In the genomic region with DNA sequence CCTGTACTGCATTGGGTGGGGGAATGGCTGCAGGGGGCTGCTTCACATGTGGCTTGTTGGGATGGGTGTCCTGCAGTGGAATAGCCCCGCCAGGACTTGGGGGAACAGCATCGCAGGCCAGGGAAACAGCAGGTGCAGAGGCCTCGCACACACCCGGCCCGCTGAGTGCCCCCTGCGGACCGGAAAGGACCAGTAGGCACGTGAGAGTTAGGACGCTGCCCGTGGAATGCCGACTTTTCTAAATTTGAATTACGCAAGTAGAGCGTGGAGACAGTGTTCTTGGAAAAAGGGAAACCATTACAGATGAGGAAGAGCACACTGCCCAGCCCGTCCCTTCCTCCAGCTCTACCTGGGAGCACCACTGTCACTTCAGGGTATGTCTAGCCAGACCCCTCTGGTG, we compare ENCODE assay signal across 1 cellular context.
TF ChIP-seq lines count a peak whose summit lies in the region.

No MANE protein-coding gene starts in this region.

TF ChIP-seq in GM12878, 131 proteins besides CTCF, POLR2A, EP300 and RAD21 (continued from another document):
- TF ChIP-seq ATF3 (IDR thresholded peaks at IDR 0.05; ENCODE audit: borderline replicate concordance, extremely low read depth, low read depth, low read length): no peak
- no peak for TF ChIP-seq YY1 (IDR thresholded peaks at IDR 0.05; ENCODE audit: low read depth, low read length)
- TF ChIP-seq HCFC1 (IDR thresholded peaks at IDR 0.05; ENCODE audit: low read length): no peak
- TF ChIP-seq PRDM15 (CRISPR knock-in tag; IDR thresholded peaks at IDR 0.05): no peak
- TF ChIP-seq, protein P1, sequence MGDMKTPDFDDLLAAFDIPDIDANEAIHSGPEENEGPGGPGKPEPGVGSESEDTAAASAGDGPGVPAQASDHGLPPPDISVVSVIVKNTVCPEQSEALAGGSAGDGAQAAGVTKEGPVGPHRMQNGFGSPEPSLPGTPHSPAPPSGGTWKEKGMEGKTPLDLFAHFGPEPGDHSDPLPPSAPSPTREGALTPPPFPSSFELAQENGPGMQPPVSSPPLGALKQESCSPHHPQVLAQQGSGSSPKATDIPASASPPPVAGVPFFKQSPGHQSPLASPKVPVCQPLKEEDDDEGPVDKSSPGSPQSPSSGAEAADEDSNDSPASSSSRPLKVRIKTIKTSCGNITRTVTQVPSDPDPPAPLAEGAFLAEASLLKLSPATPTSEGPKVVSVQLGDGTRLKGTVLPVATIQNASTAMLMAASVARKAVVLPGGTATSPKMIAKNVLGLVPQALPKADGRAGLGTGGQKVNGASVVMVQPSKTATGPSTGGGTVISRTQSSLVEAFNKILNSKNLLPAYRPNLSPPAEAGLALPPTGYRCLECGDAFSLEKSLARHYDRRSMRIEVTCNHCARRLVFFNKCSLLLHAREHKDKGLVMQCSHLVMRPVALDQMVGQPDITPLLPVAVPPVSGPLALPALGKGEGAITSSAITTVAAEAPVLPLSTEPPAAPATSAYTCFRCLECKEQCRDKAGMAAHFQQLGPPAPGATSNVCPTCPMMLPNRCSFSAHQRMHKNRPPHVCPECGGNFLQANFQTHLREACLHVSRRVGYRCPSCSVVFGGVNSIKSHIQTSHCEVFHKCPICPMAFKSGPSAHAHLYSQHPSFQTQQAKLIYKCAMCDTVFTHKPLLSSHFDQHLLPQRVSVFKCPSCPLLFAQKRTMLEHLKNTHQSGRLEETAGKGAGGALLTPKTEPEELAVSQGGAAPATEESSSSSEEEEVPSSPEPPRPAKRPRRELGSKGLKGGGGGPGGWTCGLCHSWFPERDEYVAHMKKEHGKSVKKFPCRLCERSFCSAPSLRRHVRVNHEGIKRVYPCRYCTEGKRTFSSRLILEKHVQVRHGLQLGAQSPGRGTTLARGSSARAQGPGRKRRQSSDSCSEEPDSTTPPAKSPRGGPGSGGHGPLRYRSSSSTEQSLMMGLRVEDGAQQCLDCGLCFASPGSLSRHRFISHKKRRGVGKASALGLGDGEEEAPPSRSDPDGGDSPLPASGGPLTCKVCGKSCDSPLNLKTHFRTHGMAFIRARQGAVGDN (IDR thresholded peaks at IDR 0.05): no peak
